8 cellular contexts compared by ENCODE assay signal in the genomic region with DNA sequence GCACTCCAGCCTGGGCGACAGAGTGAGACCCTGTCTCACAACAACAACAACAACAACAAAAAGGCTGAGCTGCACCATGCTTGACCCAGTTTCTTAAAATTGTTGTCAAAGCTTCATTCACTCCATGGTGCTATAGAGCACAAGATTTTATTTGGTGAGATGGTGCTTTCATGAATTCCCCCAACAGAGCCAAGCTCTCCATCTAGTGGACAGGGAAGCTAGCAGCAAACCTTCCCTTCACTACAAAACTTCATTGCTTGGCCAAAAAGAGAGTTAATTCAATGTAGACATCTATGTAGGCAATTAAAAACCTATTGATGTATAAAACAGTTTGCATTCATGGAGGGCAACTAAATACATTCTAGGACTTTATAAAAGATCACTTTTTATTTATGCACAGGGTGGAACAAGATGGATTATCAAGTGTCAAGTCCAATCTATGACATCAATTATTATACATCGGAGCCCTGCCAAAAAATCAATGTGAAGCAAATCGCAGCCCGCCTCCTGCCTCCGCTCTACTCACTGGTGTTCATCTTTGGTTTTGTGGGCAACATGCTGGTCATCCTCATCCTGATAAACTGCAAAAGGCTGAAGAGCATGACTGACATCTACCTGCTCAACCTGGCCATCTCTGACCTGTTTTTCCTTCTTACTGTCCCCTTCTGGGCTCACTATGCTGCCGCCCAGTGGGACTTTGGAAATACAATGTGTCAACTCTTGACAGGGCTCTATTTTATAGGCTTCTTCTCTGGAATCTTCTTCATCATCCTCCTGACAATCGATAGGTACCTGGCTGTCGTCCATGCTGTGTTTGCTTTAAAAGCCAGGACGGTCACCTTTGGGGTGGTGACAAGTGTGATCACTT. TPM values are rescaled to one million over a fixed set of nuclear protein-coding genes. Genes with fewer than 3 reads are reported as not detected.
DNase-seq lines count a peak whose midpoint lies in the region; ATAC-seq and TF ChIP-seq lines count a peak whose summit lies in the region.

No MANE protein-coding gene starts in this region.

- no peaks in the 10 kb centered on the region for H3K9me3 ChIP-seq in psoas muscle

- DNase-seq in activated CD4-positive, alpha-beta T cell treated with anti-CD3 and anti-CD28 coated beads for 48 hours: peak; percentile 31
- no peak for DNase-seq in activated CD4-positive, alpha-beta T cell treated with anti-CD3 and anti-CD28 coated beads, Interleukin-2, amount 50 U/mL, for 1 hour
- peak; percentile 32 for DNase-seq in NCI-H226
- peak; percentile 72 for DNase-seq in choroid plexus epithelial cell (ENCODE audit: low read depth)
- DNase-seq in psoas muscle: no peak

- H3K27me3 ChIP-seq in psoas muscle (ENCODE audit: insufficient read depth in 3 of 3, low read length in 2 of 3): peaks cover 0 to 4% (median 2%) of the 10 kb centered on the region in 3 donors

- no peak overlapping the region for H3K27ac ChIP-seq in psoas muscle

- ATAC-seq in psoas muscle: no peak
- ATAC-seq in HG03439 (IDR thresholded peaks at IDR 0.05; ENCODE audit: unreplicated experiment): no peak
- no peak for ATAC-seq in GM18517 (IDR thresholded peaks at IDR 0.05; ENCODE audit: unreplicated experiment)
- no peak for ATAC-seq in GM18498 (IDR thresholded peaks at IDR 0.05; ENCODE audit: unreplicated experiment)

- H3K4me3 ChIP-seq in choroid plexus epithelial cell (ENCODE audit: low read depth, low read length) (no peak overlapping the region), psoas muscle (no peak overlapping the region)

- no peaks in the 10 kb centered on the region for H3K4me1 ChIP-seq in psoas muscle

- intact Hi-C loops in psoas muscle (cut with DNase I): no loop called here

- TF ChIP-seq CTCF in choroid plexus epithelial cell (conservative IDR thresholded peaks at IDR 0.05; ENCODE audit: low read depth, low read length) (peak; percentile 89), psoas muscle (IDR thresholded peaks at IDR 0.05) (peak; percentile 33)

- no peaks in the 10 kb centered on the region for H3K36me3 ChIP-seq in psoas muscle (ENCODE audit: insufficient read depth in 1 of 2, low read depth in 1 of 2)

- 79 to 84% (median 80%) methylated on average over 9 of the region's 9 CpGs for WGBS in psoas muscle, 3 donors

RNA-seq across cellular contexts. Expression of a gene that starts 2.0 kb away (rescaled TPM):
- total RNA-seq in psoas muscle: 1 to 10 TPM in 1 of 4 donors, under 1 TPM in 3; 0.19 to 1.1 (median 0.52) TPM
- under 1 TPM; 0.08 to 0.21 (median 0.14) TPM for polyA plus RNA-seq in psoas muscle

RNA-seq across cellular contexts. Expression of a gene that starts 18.8 kb away (rescaled TPM):
- total RNA-seq in psoas muscle: 1 to 10 TPM in 1 of 4 donors, under 1 TPM in 3; 0.23 to 1.0 (median 0.38) TPM
- under 1 TPM; 0.10 to 0.34 (median 0.27) TPM for polyA plus RNA-seq in psoas muscle

RNA-seq across cellular contexts. Expression of a gene that starts 34.3 kb away (rescaled TPM):
- total RNA-seq in psoas muscle: 1 to 10 TPM; 1.0 to 1.8 (median 1.7) TPM
- polyA plus RNA-seq in psoas muscle: 1 to 10 TPM in 1 of 3 donors, under 1 TPM in 2; 0.55 to 1.1 (median 0.70) TPM

Comparison
In these comparisons a context has a peak if more than half of its experiments do, and no peak if none do; other contexts are left out.
1. DNase-seq: peak in activated CD4-positive, alpha-beta T cell treated with anti-CD3 and anti-CD28 coated beads for 48 hours (single experiment), NCI-H226 (single experiment) and choroid plexus epithelial cell (single experiment); none in activated CD4-positive, alpha-beta T cell treated with anti-CD3 and anti-CD28 coated beads, Interleukin-2, amount 50 U/mL, for 1 hour (single experiment) and psoas muscle (0 of 2).